Comparison of ENCODE assay signal across 22 cellular contexts in the genomic region with DNA sequence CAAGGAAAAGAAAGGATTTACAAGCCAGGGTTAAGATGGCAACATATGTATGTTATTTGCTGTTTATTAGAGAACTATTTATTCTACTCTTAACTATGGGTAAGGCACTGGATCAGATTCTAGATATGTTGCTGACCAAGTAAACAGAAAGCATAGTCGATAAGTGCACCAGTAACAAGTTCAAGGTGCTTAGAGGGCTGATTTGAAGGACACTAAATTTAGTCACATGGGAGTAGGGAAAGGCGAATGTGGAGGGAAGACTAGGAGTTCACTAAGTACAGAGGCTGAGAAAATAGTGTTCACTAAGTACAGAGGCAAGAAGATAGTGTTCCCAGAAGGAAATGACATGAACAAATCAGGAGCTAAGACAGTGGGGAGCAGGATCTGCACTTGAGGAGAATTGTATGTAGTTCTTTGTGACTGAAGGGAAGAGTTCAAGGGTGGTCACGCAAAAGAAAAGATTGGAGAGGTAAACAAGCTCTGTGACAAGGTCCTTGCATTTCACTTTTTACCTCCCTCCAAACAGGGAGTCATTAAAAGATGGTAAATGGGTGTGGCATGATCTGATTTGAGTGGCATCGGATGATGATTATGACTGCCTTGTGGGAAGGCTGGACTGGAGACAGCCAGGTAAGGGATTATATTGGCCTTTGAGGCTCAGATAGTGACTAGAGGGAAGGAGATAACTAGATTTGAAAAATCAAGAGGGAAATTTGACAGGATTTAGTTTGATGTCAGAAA. TPM values are rescaled to one million over a fixed set of nuclear protein-coding genes. Genes with fewer than 3 reads are reported as not detected.
DNase-seq lines count a peak whose midpoint lies in the region; ATAC-seq and TF ChIP-seq lines count a peak whose summit lies in the region.
"Had no signal": no experiment of that assay in that cellular context is flagged by ENCODE, and none has a peak within 500 bp of the region (broad histone marks: within the 10 kb centered on the region; RNA-seq: fewer than 3 reads in every experiment).

No MANE protein-coding gene starts in this region.

- no peak overlapping the region for H2AFZ ChIP-seq in OCI-LY7 (ENCODE audit: low read length)

- TF ChIP-seq CTCF in OCI-LY7 (conservative IDR thresholded peaks at IDR 0.05; ENCODE audit: low read length) (no peak), nephron progenitor cell (IDR thresholded peaks at IDR 0.05) (no peak)

- peaks cover 7% of the 10 kb centered on the region; the same call in 1 of the 2 replicates for H4K20me1 ChIP-seq in OCI-LY7 (ENCODE audit: insufficient read depth, low read length)

- H3K4me1 ChIP-seq in OCI-LY7 (ENCODE audit: insufficient read depth, low read length, poor library complexity, severe bottlenecking) = no peaks in the 10 kb centered on the region
- H3K4me1 ChIP-seq: ascending aorta, esophagus squamous epithelium had no signal

- no peak for DNase-seq in activated T-cell treated with anti-CD3 and anti-CD28 coated beads, Interleukin-2, amount 50 U/mL, for 24 hours
- DNase-seq in activated T-cell treated with anti-CD3 and anti-CD28 coated beads, Interleukin-2, amount 50 U/mL, for 48 hours = no peak
- DNase-seq in OCI-LY7 (ENCODE audit: low spot score) = no peak
- no peak for DNase-seq in central memory CD8-positive, alpha-beta T cell (ENCODE audit: low spot score in 2 of 2)
- DNase-seq in nephron progenitor cell = no peak
- no peak for DNase-seq in NCI-H526 (lab: John Stamatoyannopoulos, UW)
- no peak for DNase-seq in cerebellum (ENCODE audit: low spot score)
- DNase-seq: COR-L47; esophagus squamous epithelium; H7; head of caudate nucleus; kidney; NCI-H2029 treated with DMSO at 0.1 percent for 48 hours; stimulated activated naive CD4-positive, alpha-beta T cell had no signal

- intact Hi-C loops in OCI-LY7 (cut with micrococcal nuclease; ENCODE audit: unreplicated experiment) = loop anchor here (5.0 kb wide), 1 partner anchor 86 kb away; the partner anchor contains the start of gene C17orf50

- H3K9me3 Mint-ChIP-seq in activated T-cell treated with anti-CD3 and anti-CD28 coated beads, Interleukin-2, amount 50 U/mL, for 24 hours = no peaks in the 10 kb centered on the region
- no peaks in the 10 kb centered on the region for H3K9me3 Mint-ChIP-seq in central memory CD8-positive, alpha-beta T cell
- no peaks in the 10 kb centered on the region for H3K9me3 Mint-ChIP-seq in nephron progenitor cell
- H3K9me3 Mint-ChIP-seq: dendritic cell treated with granulocyte-macrophage colony-stimulating factor and Interleukin-4, amounts not matched to agents 40 ng/mL and 50 ng/mL, for 4 days had no signal

- H3K27ac ChIP-seq in OCI-LY7 (ENCODE audit: low read depth, low read length, poor library complexity, severe bottlenecking) = no peak overlapping the region
- H3K27ac ChIP-seq: ascending aorta, esophagus squamous epithelium had no signal

- H3K27me3 Mint-ChIP-seq in activated T-cell treated with anti-CD3 and anti-CD28 coated beads, Interleukin-2, amount 50 U/mL, for 24 hours = no peaks in the 10 kb centered on the region
- H3K27me3 Mint-ChIP-seq in central memory CD8-positive, alpha-beta T cell = no peaks in the 10 kb centered on the region
- H3K27me3 Mint-ChIP-seq in nephron progenitor cell (ENCODE audit: low read depth, poor library complexity) = no peaks in the 10 kb centered on the region
- H3K27me3 Mint-ChIP-seq: dendritic cell treated with granulocyte-macrophage colony-stimulating factor and Interleukin-4, amounts not matched to agents 40 ng/mL and 50 ng/mL, for 4 days had no signal

- POLR2A ChIA-PET in OCI-LY7 (lab: Charles Lee) = interaction anchor here (0.7 to 1.2 kb wide), 2 partner anchors 24 to 129 kb away, joined by 3 to 4 read pairs; no protein-coding TSS in a partner anchor

- no peak overlapping the region for H3K4me3 Mint-ChIP-seq in activated T-cell treated with anti-CD3 and anti-CD28 coated beads, Interleukin-2, amount 50 U/mL, for 24 hours
- H3K4me3 Mint-ChIP-seq in central memory CD8-positive, alpha-beta T cell = no peak overlapping the region
- H3K4me3 Mint-ChIP-seq in nephron progenitor cell = no peak overlapping the region
- H3K4me3 Mint-ChIP-seq: dendritic cell treated with granulocyte-macrophage colony-stimulating factor and Interleukin-4, amounts not matched to agents 40 ng/mL and 50 ng/mL, for 4 days had no signal

- no peak overlapping the region for H3K4me3 ChIP-seq in OCI-LY7 (ENCODE audit: low read depth, low read length, poor library complexity, severe bottlenecking)
- H3K4me3 ChIP-seq: ascending aorta, esophagus squamous epithelium, GM12878 had no signal

- TSS peak; percentile 5 for BruUV-seq in OCI-LY7 (replicated peaks; lab: Mats Ljungman, UMichigan)

- CTCF ChIA-PET in OCI-LY7 (lab: Charles Lee; ENCODE audit: unreplicated experiment) = interaction anchor here (0.7 kb wide), 1 partner anchor 1145 kb away, joined by 3 read pairs; no protein-coding TSS in a partner anchor

- H3K9me2 ChIP-seq in OCI-LY7 (ENCODE audit: insufficient read depth, low read length) = no peaks in the 10 kb centered on the region

- peaks cover 90% of the 10 kb centered on the region for H3K36me3 ChIP-seq in OCI-LY7 (ENCODE audit: insufficient read depth, low read length)

- no peaks in the 10 kb centered on the region for H3K9me3 ChIP-seq in OCI-LY7 (ENCODE audit: low read length)
- H3K9me3 ChIP-seq: ascending aorta, esophagus squamous epithelium had no signal

- no peak overlapping the region for H3K4me2 ChIP-seq in OCI-LY7 (ENCODE audit: low read length)

- H3K27ac Mint-ChIP-seq in activated T-cell treated with anti-CD3 and anti-CD28 coated beads, Interleukin-2, amount 50 U/mL, for 24 hours = peak overlapping the region; percentile 30
- H3K27ac Mint-ChIP-seq in central memory CD8-positive, alpha-beta T cell (ENCODE audit: low read depth) = peak overlapping the region; percentile 19
- H3K27ac Mint-ChIP-seq in nephron progenitor cell = peak overlapping the region; percentile 57
- H3K27ac Mint-ChIP-seq: dendritic cell treated with granulocyte-macrophage colony-stimulating factor and Interleukin-4, amounts not matched to agents 40 ng/mL and 50 ng/mL, for 4 days had no signal

- ATAC-seq in central memory CD8-positive, alpha-beta T cell (replicated peaks; ENCODE audit: extremely low read depth, poor library complexity, severe bottlenecking) = no peak
- ATAC-seq in HG03159 (IDR thresholded peaks at IDR 0.05; ENCODE audit: unreplicated experiment) = no peak
- ATAC-seq: GM12878 had no signal

- no peaks in the 10 kb centered on the region for H3K79me2 ChIP-seq in OCI-LY7 (ENCODE audit: insufficient read depth, low read depth, low read length)

- H3K4me1 Mint-ChIP-seq in activated T-cell treated with anti-CD3 and anti-CD28 coated beads, Interleukin-2, amount 50 U/mL, for 24 hours (ENCODE audit: low read depth) = peaks cover 14% of the 10 kb centered on the region
- H3K4me1 Mint-ChIP-seq in central memory CD8-positive, alpha-beta T cell = peaks cover 34% of the 10 kb centered on the region
- H3K4me1 Mint-ChIP-seq in nephron progenitor cell = peaks cover 17% of the 10 kb centered on the region

- H3K36me3 Mint-ChIP-seq in activated T-cell treated with anti-CD3 and anti-CD28 coated beads, Interleukin-2, amount 50 U/mL, for 24 hours (ENCODE audit: low read depth) = peaks cover 84% of the 10 kb centered on the region
- peaks cover 33% of the 10 kb centered on the region for H3K36me3 Mint-ChIP-seq in central memory CD8-positive, alpha-beta T cell (ENCODE audit: insufficient read depth)
- H3K36me3 Mint-ChIP-seq in nephron progenitor cell (ENCODE audit: low read depth) = peaks cover 58% of the 10 kb centered on the region

RNA-seq across cellular contexts. Expression of gene HEATR9, which starts 20.9 kb away (rescaled TPM):
- not detected in 2 replicates for total RNA-seq in OCI-LY7 (2014; rRNA removed; shearing (Covaris generic))
- not detected in 2 replicates for total RNA-seq in OCI-LY7 (2022)
- total RNA-seq in cerebellum = not detected
- total RNA-seq: ascending aorta, G401, H7, MCF 10A, posterior vena cava, RPMI7951 had no signal

RNA-seq across cellular contexts. Expression of gene CCL5, which starts 32.4 kb away (rescaled TPM):
- total RNA-seq in OCI-LY7 (2014; rRNA removed; shearing (Covaris generic)) = not detected in 2 replicates
- total RNA-seq in OCI-LY7 (2022) (0.41 and 0.88 TPM in 2 replicates), cerebellum (0.45 TPM)
- total RNA-seq: G401, H7, MCF 10A had no signal

RNA-seq across cellular contexts. Expression of gene TAF15, which starts 38.5 kb away (rescaled TPM):
- total RNA-seq in OCI-LY7 (2014; rRNA removed; shearing (Covaris generic)) = 61.9 and 65.9 TPM in 2 replicates
- total RNA-seq in OCI-LY7 (2022) (256 and 279 TPM in 2 replicates), cerebellum (131 TPM)

RNA-seq across cellular contexts. Expression of gene MMP28, which starts 52.4 kb away (rescaled TPM):
- not detected in 2 replicates for total RNA-seq in OCI-LY7 (2014; rRNA removed; shearing (Covaris generic))
- not detected in 2 replicates for total RNA-seq in OCI-LY7 (2022)
- 4.9 TPM for total RNA-seq in cerebellum
- total RNA-seq: G401, GM12878, H7, RPMI7951 had no signal
